ENCODE assay signal across 1 cellular context in genomic region chr7:75843470-75844116, GRCh38.
TF ChIP-seq lines count a peak whose summit lies in the region.

No MANE protein-coding gene starts in this region.

TF ChIP-seq in K562, 482 proteins besides CTCF, POLR2A, EP300 and RAD21 (continued from another document and continues in another):
- no peak for TF ChIP-seq CHD7 (IDR thresholded peaks at IDR 0.05; ENCODE audit: low read depth, low read length)
- TF ChIP-seq ARID2 (IDR thresholded peaks at IDR 0.05) = no peak
- TF ChIP-seq HMGXB4 (CRISPR knock-in tag; IDR thresholded peaks at IDR 0.05) = no peak
- TF ChIP-seq ETV5 (CRISPR knock-in tag; IDR thresholded peaks at IDR 0.05; ENCODE audit: low read depth) = no peak
- TF ChIP-seq SMAD2 (IDR thresholded peaks at IDR 0.05; ENCODE audit: low read depth, low read length) = no peak
- TF ChIP-seq NRF1 (conservative IDR thresholded peaks at IDR 0.05 in 1 of 2, IDR thresholded peaks at IDR 0.05 in 1 of 2) = no peak
- peak; percentile 76 for TF ChIP-seq ELF2 (CRISPR knock-in tag; IDR thresholded peaks at IDR 0.05)
- TF ChIP-seq HNRNPL (IDR thresholded peaks at IDR 0.05; ENCODE audit: low read depth, low read length) = no peak
- TF ChIP-seq ZC3H11A (IDR thresholded peaks at IDR 0.05; ENCODE audit: low read depth, low read length) = no peak
- no peak for TF ChIP-seq ARNT (IDR thresholded peaks at IDR 0.05)
- TF ChIP-seq ZSCAN32 (CRISPR knock-in tag; IDR thresholded peaks at IDR 0.05) = no peak
- TF ChIP-seq NKRF (IDR thresholded peaks at IDR 0.05; ENCODE audit: borderline replicate concordance) = no peak
- no peak; the same call in 1 of the 2 replicates for TF ChIP-seq GABPB1 (CRISPR knock-in tag; IDR thresholded peaks at IDR 0.05)
- no peak for TF ChIP-seq BCLAF1 (IDR thresholded peaks at IDR 0.05; ENCODE audit: borderline replicate concordance in 1 of 2, control insufficient read depth in 1 of 2, low read depth in 2 of 2, low read length in 1 of 2)
- peak; percentile 95 for TF ChIP-seq ZNF668 (CRISPR knock-in tag; IDR thresholded peaks at IDR 0.05)
- no peak for TF ChIP-seq ZNF764 (CRISPR knock-in tag; IDR thresholded peaks at IDR 0.05; ENCODE audit: low read depth)
- TF ChIP-seq THAP12 (CRISPR knock-in tag; IDR thresholded peaks at IDR 0.05) = no peak
- no peak for TF ChIP-seq RBM25 (IDR thresholded peaks at IDR 0.05; ENCODE audit: low read depth, low read length, severe bottlenecking)
- no peak for TF ChIP-seq ZNF12 (CRISPR knock-in tag; IDR thresholded peaks at IDR 0.05)
- TF ChIP-seq STAT5B (CRISPR knock-in tag; IDR thresholded peaks at IDR 0.05) = 0 out of 2 replicates have a peak, but pooled peaks have one; percentile 44
- peak; percentile 64; the same call in 1 of the 2 replicates for TF ChIP-seq MBD1 (CRISPR knock-in tag; IDR thresholded peaks at IDR 0.05)
- TF ChIP-seq MLLT1 (IDR thresholded peaks at IDR 0.05) = no peak
- no peak for TF ChIP-seq ZMIZ1 (IDR thresholded peaks at IDR 0.05; ENCODE audit: low read depth in 2 of 2, low read length in 2 of 2)
- TF ChIP-seq GTF2E2 (tag; IDR thresholded peaks at IDR 0.05) = no peak
